ENCODE assay signal across 1 cellular context in genomic region chr16:67931712-67932461, GRCh38.
TF ChIP-seq lines count a peak whose summit lies in the region.

TSS of gene CTRL (minus strand) at chr16:67931862. CDS start at chr16:67931852, 10 bp downstream.

TF ChIP-seq in WTC11, 78 proteins besides CTCF, POLR2A, EP300 and RAD21 (continued from another document):
- TF ChIP-seq ZNF425 (CRISPR knock-in tag; conservative IDR thresholded peaks at IDR 0.05) (no peak), ARID4B (CRISPR knock-in tag; IDR thresholded peaks at IDR 0.05; ENCODE audit: borderline replicate concordance) (no peak), AFF4 (CRISPR knock-in tag; IDR thresholded peaks at IDR 0.05; ENCODE audit: borderline replicate concordance) (no peak), NFYB (CRISPR knock-in tag; conservative IDR thresholded peaks at IDR 0.05; ENCODE audit: low read depth) (no peak), FOXJ3 (CRISPR knock-in tag; IDR thresholded peaks at IDR 0.05; ENCODE audit: borderline replicate concordance) (no peak), FOXK1 (CRISPR knock-in tag; IDR thresholded peaks at IDR 0.05) (no peak), ZNF396 (CRISPR knock-in tag; IDR thresholded peaks at IDR 0.05; ENCODE audit: borderline replicate concordance) (no peak), SMAD3 (CRISPR knock-in tag; IDR thresholded peaks at IDR 0.05; ENCODE audit: borderline replicate concordance) (no peak), ZNF317 (CRISPR knock-in tag; IDR thresholded peaks at IDR 0.05; ENCODE audit: borderline replicate concordance, low read depth) (no peak), SOX15 (CRISPR knock-in tag; IDR thresholded peaks at IDR 0.05) (no peak)
